ENCODE assay signal across 23 cellular contexts in genomic region chr7:151299940-151300665, GRCh38.
"Had no signal": no experiment of that assay in that cellular context is flagged by ENCODE, and none has a peak within 500 bp of the region (broad histone marks: within the 10 kb centered on the region; RNA-seq: fewer than 3 reads in every experiment).

No MANE protein-coding gene starts in this region.

- ATAC-seq: activated T-helper 17 cell treated with anti-CD3 and anti-CD28 coated beads, Interleukin-2, amount 50 U/mL, for 72 hours; T-helper 17 cell; WTC11 had no signal

- FAIRE-seq: astrocyte had no signal

- DNase-seq: activated CD4-positive, alpha-beta T cell treated with anti-CD3 and anti-CD28 coated beads for 1 hour; activated CD4-positive, alpha-beta T cell treated with anti-CD3 and anti-CD28 coated beads, Interleukin-2, amount 10 ng/mL, durations not matched to agents 24 days and 14 days; activated CD4-positive, alpha-beta T cell treated with anti-CD3 and anti-CD28 coated beads, Interleukin-2, amount 50 U/mL, for 48 hours; activated gamma-delta T cell; activated naive CD4-positive, alpha-beta T cell treated with anti-CD3 and anti-CD28 coated beads for 36 hours; activated T-cell treated with anti-CD3 and anti-CD28 coated beads for 4 hours; activated T-cell treated with anti-CD3 and anti-CD28 coated beads, Interleukin-2, amount 50 U/mL, for 48 hours; amygdala; MV-4-11; NCI-H1092 treated with DMSO at 0.1 percent for 48 hours; NCI-H1436; NCI-H1694 treated with DMSO at 0.1 percent for 48 hours; NCI-H2029 treated with DMSO at 0.1 percent for 48 hours; NCI-H345; NCI-H510A; NCI-H526 treated with DMSO at 0.1 percent for 48 hours; NCI-H82; SIG-M5; T-helper 17 cell; T-helper 9 cell had no signal
